ENCODE assay signal across 15 cellular contexts in the genomic region with DNA sequence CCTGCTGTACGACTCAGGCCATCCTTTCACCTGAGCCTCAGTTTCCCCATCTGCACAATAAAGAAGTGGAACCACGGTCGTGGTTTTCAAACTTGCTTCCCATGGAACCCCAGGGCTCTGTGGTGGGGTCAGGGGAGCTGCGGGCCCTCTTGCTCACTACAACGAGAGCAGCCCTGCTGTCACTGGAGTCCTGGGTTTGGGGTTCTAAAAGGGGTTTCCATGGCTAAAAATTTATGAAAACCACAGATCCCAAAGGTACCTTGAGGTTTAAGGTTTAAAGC.
"Had no signal": no experiment of that assay in that cellular context is flagged by ENCODE, and none has a peak within 500 bp of the region (broad histone marks: within the 10 kb centered on the region; RNA-seq: fewer than 3 reads in every experiment).

No MANE protein-coding gene starts in this region.

- H3K27me3 ChIP-seq: adrenal gland had no signal

- H3K27ac ChIP-seq: adrenal gland had no signal

- H3K9me3 ChIP-seq: adrenal gland had no signal

- H3K4me3 ChIP-seq: adrenal gland had no signal

- DNase-seq: activated CD4-positive, alpha-beta T cell treated with anti-CD3 and anti-CD28 coated beads for 48 hours; activated CD4-positive, alpha-beta T cell treated with anti-CD3 and anti-CD28 coated beads, Interleukin-2, amount 50 U/mL, for 4 hours; activated CD4-positive, CD25-positive, alpha-beta regulatory T cell treated with anti-CD3 and anti-CD28 coated beads, Interleukin-2, amount 50 U/mL, for 72 hours; activated naive CD4-positive, alpha-beta T cell treated with anti-CD3 and anti-CD28 coated beads, Interleukin-2, amount 50 U/mL, for 16 hours; activated T-cell treated with anti-CD3 and anti-CD28 coated beads, Interleukin-2, amount 50 U/mL, for 1 hour; anterior cingulate cortex; Kasumi-1; NCI-H1105 treated with DMSO at 0.1 percent for 48 hours; NCI-H1436 treated with DMSO at 0.1 percent for 48 hours; NCI-H187; NCI-H2081; NCI-H446; NCI-H524; SHP77 treated with DMSO at 0.1 percent for 48 hours had no signal

- H3K4me1 ChIP-seq: adrenal gland had no signal
